ENCODE assay signal across 8 cellular contexts in genomic region chr21:38913120-38913975, GRCh38.
DNase-seq lines count a peak whose midpoint lies in the region; ATAC-seq and TF ChIP-seq lines count a peak whose summit lies in the region.

No MANE protein-coding gene starts in this region.

- no peaks in the 10 kb centered on the region for H3K9me3 Mint-ChIP-seq in activated CD8-positive, alpha-beta T cell treated with anti-CD3 and anti-CD28 coated beads, Interleukin-2, amount 10 ng/mL, durations not matched to agents 7 days and 5 days (ENCODE audit: insufficient read depth)
- no peaks in the 10 kb centered on the region for H3K9me3 Mint-ChIP-seq in effector memory CD8-positive, alpha-beta T cell

- CTCF ChIA-PET in activated CD8-positive, alpha-beta T cell treated with anti-CD3 and anti-CD28 coated beads, Interleukin-2, amount 10 ng/mL, durations not matched to agents 7 days and 5 days (lab: Charles Lee) = no interaction called here

- no peaks in the 10 kb centered on the region for H3K4me1 ChIP-seq in effector memory CD4-positive, alpha-beta T cell (ENCODE audit: control insufficient read depth, insufficient read depth, low read length, poor library complexity, severe bottlenecking)

- peak; percentile 54 for ATAC-seq in activated CD8-positive, alpha-beta T cell treated with anti-CD3 and anti-CD28 coated beads, Interleukin-2, amount 10 ng/mL, durations not matched to agents 7 days and 5 days
- ATAC-seq in left ventricle myocardium superior (peak; percentile 73), GM19467 (IDR thresholded peaks at IDR 0.05; ENCODE audit: unreplicated experiment) (no peak)
- no peak for ATAC-seq in effector memory CD8-positive, alpha-beta T cell (replicated peaks)

- no peaks in the 10 kb centered on the region for H3K27me3 ChIP-seq in effector memory CD4-positive, alpha-beta T cell (replicated peaks; ENCODE audit: control insufficient read depth, insufficient read depth, low read length, poor library complexity, severe bottlenecking)

- H3K36me3 ChIP-seq in effector memory CD4-positive, alpha-beta T cell (ENCODE audit: control insufficient read depth, insufficient read depth, low read length) = no peaks in the 10 kb centered on the region

- H3K9me3 ChIP-seq in effector memory CD4-positive, alpha-beta T cell (ENCODE audit: control insufficient read depth, low read length) = no peaks in the 10 kb centered on the region

- H3K27ac ChIP-seq in 22Rv1 = peak overlapping the region; percentile 67
- no peak overlapping the region for H3K27ac ChIP-seq in effector memory CD4-positive, alpha-beta T cell (ENCODE audit: insufficient read depth, low read length, poor library complexity, severe bottlenecking)

- intact Hi-C loops in left ventricle myocardium superior (cut with micrococcal nuclease) = no loop called here

- TF ChIP-seq CTCF in 22Rv1 (IDR thresholded peaks at IDR 0.05) (no peak), retinal pigment epithelial cell (conservative IDR thresholded peaks at IDR 0.05; ENCODE audit: low read depth, low read length) (no peak)

- no peak overlapping the region for H3K4me3 Mint-ChIP-seq in activated CD8-positive, alpha-beta T cell treated with anti-CD3 and anti-CD28 coated beads, Interleukin-2, amount 10 ng/mL, durations not matched to agents 7 days and 5 days
- H3K4me3 Mint-ChIP-seq in effector memory CD8-positive, alpha-beta T cell = peak overlapping the region in 1 of 2 donors; percentile 44

- DNase-seq in HPDE6-E6E7 (ENCODE audit: extremely low spot score) (peak; percentile 83), left ventricle myocardium superior (peak; percentile 73), retinal pigment epithelial cell (ENCODE audit: low read depth) (peak; percentile 40)
- no peak for DNase-seq in activated CD8-positive, alpha-beta T cell treated with anti-CD3 and anti-CD28 coated beads, Interleukin-2, amount 10 ng/mL, durations not matched to agents 7 days and 5 days
- no peak for DNase-seq in effector memory CD8-positive, alpha-beta T cell
- DNase-seq in effector memory CD4-positive, alpha-beta T cell = no peak

- no peak overlapping the region for H3K27ac Mint-ChIP-seq in activated CD8-positive, alpha-beta T cell treated with anti-CD3 and anti-CD28 coated beads, Interleukin-2, amount 10 ng/mL, durations not matched to agents 7 days and 5 days
- no peak overlapping the region for H3K27ac Mint-ChIP-seq in effector memory CD8-positive, alpha-beta T cell

- peaks cover 12% of the 10 kb centered on the region for H3K27me3 Mint-ChIP-seq in activated CD8-positive, alpha-beta T cell treated with anti-CD3 and anti-CD28 coated beads, Interleukin-2, amount 10 ng/mL, durations not matched to agents 7 days and 5 days (ENCODE audit: low read depth)
- peaks cover 21 to 27% of the 10 kb centered on the region in 2 donors for H3K27me3 Mint-ChIP-seq in effector memory CD8-positive, alpha-beta T cell

- H3K36me3 Mint-ChIP-seq in activated CD8-positive, alpha-beta T cell treated with anti-CD3 and anti-CD28 coated beads, Interleukin-2, amount 10 ng/mL, durations not matched to agents 7 days and 5 days (ENCODE audit: low read depth) = no peaks in the 10 kb centered on the region
- no peaks in the 10 kb centered on the region for H3K36me3 Mint-ChIP-seq in effector memory CD8-positive, alpha-beta T cell (ENCODE audit: insufficient read depth)

- H3K4me1 Mint-ChIP-seq in activated CD8-positive, alpha-beta T cell treated with anti-CD3 and anti-CD28 coated beads, Interleukin-2, amount 10 ng/mL, durations not matched to agents 7 days and 5 days (ENCODE audit: low read depth) = no peaks in the 10 kb centered on the region
- no peaks in the 10 kb centered on the region for H3K4me1 Mint-ChIP-seq in effector memory CD8-positive, alpha-beta T cell (ENCODE audit: low read depth in 2 of 2)

- POLR2A ChIA-PET in activated CD8-positive, alpha-beta T cell treated with anti-CD3 and anti-CD28 coated beads, Interleukin-2, amount 10 ng/mL, durations not matched to agents 7 days and 5 days (lab: Charles Lee) = no interaction called here

- peak overlapping the region; percentile 11 for H3K4me3 ChIP-seq in retinal pigment epithelial cell (ENCODE audit: low read length)
- no peak overlapping the region for H3K4me3 ChIP-seq in effector memory CD4-positive, alpha-beta T cell (ENCODE audit: insufficient read depth, low read depth, low read length, poor library complexity, severe bottlenecking)

Comparison
In these comparisons a context has a peak if more than half of its experiments do, and no peak if none do; other contexts are left out.
1. DNase-seq: peak in HPDE6-E6E7 (single experiment), left ventricle myocardium superior (single experiment) and retinal pigment epithelial cell (single experiment); none in activated CD8-positive, alpha-beta T cell treated with anti-CD3 and anti-CD28 coated beads, Interleukin-2, amount 10 ng/mL, durations not matched to agents 7 days and 5 days (single experiment), effector memory CD8-positive, alpha-beta T cell (0 of 3) and effector memory CD4-positive, alpha-beta T cell (0 of 3).
2. ATAC-seq: peak in activated CD8-positive, alpha-beta T cell treated with anti-CD3 and anti-CD28 coated beads, Interleukin-2, amount 10 ng/mL, durations not matched to agents 7 days and 5 days (single experiment) and left ventricle myocardium superior (single experiment); none in effector memory CD8-positive, alpha-beta T cell (single experiment) and GM19467 (single experiment).